In genomic region chr1:54012862-54013261, GRCh38 we compare ENCODE assay signal across 16 cellular contexts. TPM values are rescaled to one million over a fixed set of nuclear protein-coding genes. Genes with fewer than 3 reads are reported as not detected.
A peak's percentile ranks its signal among the peaks of the same experiment; 100 is the strongest.
DNase-seq lines count a peak whose midpoint lies in the region; ATAC-seq and TF ChIP-seq lines count a peak whose summit lies in the region.
"Had no signal": no experiment of that assay in that cellular context is flagged by ENCODE, and none has a peak within 500 bp of the region (broad histone marks: within the 10 kb centered on the region; RNA-seq: fewer than 3 reads in every experiment).

No MANE protein-coding gene starts in this region.

- DNase-seq in DMS53 (lab: John Stamatoyannopoulos, UW) (peak; percentile 38), DMS53 treated with DMSO at 0.1 percent for 48 hours (lab: John Stamatoyannopoulos, UW; ENCODE audit: unreplicated experiment) (no peak), right atrium auricular region (ENCODE audit: low spot score) (peak; percentile 38), left cardiac atrium (no peak), mesenteric fat pad (ENCODE audit: low spot score) (peak; percentile 74), upper lobe of right lung (no peak), gastrocnemius medialis (no peak)
- DNase-seq: DMS79, EL, H9 had no signal

- H3K27ac ChIP-seq in right atrium auricular region (no peak overlapping the region), upper lobe of right lung (no peak overlapping the region), gastrocnemius medialis (no peak overlapping the region)
- H3K27ac ChIP-seq: 22Rv1 had no signal

- H3K27me3 ChIP-seq in right atrium auricular region (no peaks in the 10 kb centered on the region), upper lobe of right lung (peaks cover 7% of the 10 kb centered on the region), gastrocnemius medialis (peaks cover 0 to 3% (median 0%) of the 10 kb centered on the region in 3 donors)

- ATAC-seq in left cardiac atrium, result no peak
- ATAC-seq in upper lobe of right lung, result no peak
- ATAC-seq in gastrocnemius medialis, result no peak
- ATAC-seq in HG02885 (IDR thresholded peaks at IDR 0.05; ENCODE audit: poor library complexity, unreplicated experiment), result no peak
- ATAC-seq: CD8-positive, alpha-beta T cell; GM23338 had no signal

- in situ Hi-C loops in gastrocnemius medialis (cut with MboI; ENCODE audit: low sequenced_read_pairs in 4 of 4), result no loop called here

- intact Hi-C loops in left cardiac atrium (cut with DNase I) (no loop called here), upper lobe of right lung (cut with DNase I) (no loop called here), gastrocnemius medialis (cut with DNase I; ENCODE audit: low total_unique reads) (no loop called here)

- no peak for TF ChIP-seq CTCF in right atrium auricular region (IDR thresholded peaks at IDR 0.05)
- no peak for TF ChIP-seq CTCF in upper lobe of right lung (IDR thresholded peaks at IDR 0.05)
- no peak for TF ChIP-seq CTCF in gastrocnemius medialis (IDR thresholded peaks at IDR 0.05 in 4 of 5, conservative IDR thresholded peaks at IDR 0.05 in 1 of 5)

- H3K4me1 ChIP-seq in right atrium auricular region (no peaks in the 10 kb centered on the region), upper lobe of right lung (no peaks in the 10 kb centered on the region), gastrocnemius medialis (no peaks in the 10 kb centered on the region)

- H3K4me3 ChIP-seq in right atrium auricular region (no peak overlapping the region), upper lobe of right lung (no peak overlapping the region), gastrocnemius medialis (no peak overlapping the region)
- H3K4me3 ChIP-seq: GM23338 had no signal

- no peak for TF ChIP-seq POLR2A in gastrocnemius medialis (IDR thresholded peaks at IDR 0.05)

- H3K36me3 ChIP-seq in right atrium auricular region, result no peaks in the 10 kb centered on the region
- no peaks in the 10 kb centered on the region for H3K36me3 ChIP-seq in upper lobe of right lung
- no peaks in the 10 kb centered on the region for H3K36me3 ChIP-seq in gastrocnemius medialis

- H3K9me3 ChIP-seq in right atrium auricular region (no peaks in the 10 kb centered on the region), upper lobe of right lung (no peaks in the 10 kb centered on the region), gastrocnemius medialis (no peaks in the 10 kb centered on the region)

RNA-seq across cellular contexts. Expression of gene LDLRAD1, which starts 5.1 kb away (rescaled TPM):
- not detected for total RNA-seq in right atrium auricular region
- total RNA-seq in left cardiac atrium, result not detected
- not detected for total RNA-seq in mesenteric fat pad
- total RNA-seq in upper lobe of right lung, result 0.41 TPM
- not detected for total RNA-seq in gastrocnemius medialis
- total RNA-seq: A673; CD8-positive, alpha-beta T cell; GM23338; H9; HT1080 had no signal

RNA-seq across cellular contexts. Expression of gene TMEM59, which starts 40.1 kb away (rescaled TPM):
- total RNA-seq in right atrium auricular region (100 to 1,000 TPM; 277 to 390 TPM), left cardiac atrium (100 to 1,000 TPM; 324 to 335 TPM), mesenteric fat pad (364 TPM), upper lobe of right lung (440 TPM), gastrocnemius medialis (100 to 1,000 TPM; 156 to 248 (median 224) TPM)

RNA-seq across cellular contexts. Expression of gene TCEANC2, which starts 40.5 kb away (rescaled TPM):
- total RNA-seq in right atrium auricular region (1 to 10 TPM; 3.3 to 5.6 TPM), left cardiac atrium (1 to 10 TPM; 2.6 to 5.3 TPM), mesenteric fat pad (4.2 TPM), upper lobe of right lung (4.7 TPM), gastrocnemius medialis (1 to 10 TPM; 2.6 to 9.5 (median 7.0) TPM)

Comparison
In these comparisons a context has a peak if more than half of its experiments do, and no peak if none do; other contexts are left out.
1. DNase-seq: peak in DMS53 (single experiment), right atrium auricular region (single experiment) and mesenteric fat pad (single experiment); none in DMS53 treated with DMSO at 0.1 percent for 48 hours (single experiment), left cardiac atrium (single experiment), upper lobe of right lung (single experiment) and gastrocnemius medialis (0 of 2).